ENCODE assay signal across 27 cellular contexts in genomic region chr2:112451317-112451716, GRCh38.
"Had no signal": no experiment of that assay in that cellular context is flagged by ENCODE, and none has a peak within 500 bp of the region (broad histone marks: within the 10 kb centered on the region; RNA-seq: fewer than 3 reads in every experiment).

No MANE protein-coding gene starts in this region.

- H3K36me3 ChIP-seq: stomach, suprapubic skin, thoracic aorta, thyroid gland, tibial artery, tibial nerve, transverse colon, upper lobe of left lung, upper lobe of right lung, uterus, vagina had no signal

- FAIRE-seq: urothelium cell line had no signal

- DNase-seq: stimulated activated CD4-positive, alpha-beta T cell treated with anti-CD3 and anti-CD28 coated beads, Interleukin-2, amount 100 ng/mL, for 48 hours; stimulated activated CD4-positive, alpha-beta T cell treated with anti-CD3 and anti-CD28 coated beads, Interleukin-4, amount 100 ng/mL, for 1 hour; stimulated activated CD4-positive, alpha-beta T cell treated with anti-CD3 and anti-CD28 coated beads, Interleukin-4, amount 100 ng/mL, for 24 hours; stimulated activated CD4-positive, alpha-beta T cell treated with anti-CD3 and anti-CD28 coated beads, Interleukin-4, amount 100 ng/mL, for 4 hours; stimulated activated CD8-positive, alpha-beta memory T cell treated with anti-CD3 and anti-CD28 coated beads, Interleukin-4, amount 100 ng/mL, for 48 hours; stimulated activated naive B cell treated with anti-CD40 and anti-IgM and Interleukin-4, amounts not matched to agents 10 μg/mL and 1 μg/mL and 100 μg/mL, for 72 hours; stimulated activated naive CD4-positive, alpha-beta T cell; stimulated activated naive CD4-positive, alpha-beta T cell treated with Interleukin-2 at 50 U/mL for 16 hours; stimulated activated naive CD8-positive, alpha-beta T cell treated with anti-CD3 and anti-CD28 coated beads, Interleukin-15, amount 100 ng/mL, for 72 hours; stimulated activated naive CD8-positive, alpha-beta T cell treated with anti-CD3 and anti-CD28 coated beads, Interleukin-15, Interleukin-2, amounts not matched to agents 100 U/mL and 50 U/mL, for 24 hours; stomach; substantia nigra; testis; thyroid gland; tibial artery; transverse colon; trophoblast cell; upper lobe of left lung; upper lobe of right lung; uterus had no signal

- ATAC-seq: stimulated activated effector memory CD8-positive, alpha-beta T cell treated with anti-CD3 and anti-CD28 coated beads, Interleukin-12 subunit alpha, Interleukin-12 subunit beta, amount 100 ng/mL, for 72 hours; stimulated activated memory B cell treated with anti-CD40 and anti-IgM and Interleukin-4, amounts not matched to agents 10 μg/mL and 1 μg/mL and 100 μg/mL, for 72 hours; stimulated activated naive B cell treated with anti-CD40 and anti-IgM and Interleukin-4, amounts not matched to agents 10 μg/mL and 1 μg/mL and 100 μg/mL, for 72 hours; stimulated activated naive CD8-positive, alpha-beta T cell treated with anti-CD3 and anti-CD28 coated beads, Interleukin-15, amount 100 ng/mL, for 72 hours; stimulated activated naive CD8-positive, alpha-beta T cell treated with anti-CD3 and anti-CD28 coated beads, Interleukin-15, Interleukin-2, amounts not matched to agents 100 U/mL and 50 U/mL, for 24 hours; upper lobe of right lung had no signal

- H3K27ac ChIP-seq: stomach, suprapubic skin, testis, thoracic aorta, thyroid gland, tibial artery, tibial nerve, transverse colon, upper lobe of left lung, upper lobe of right lung, uterus, vagina had no signal

- H3K4me3 ChIP-seq: stomach, suprapubic skin, testis, thoracic aorta, thyroid gland, tibial artery, tibial nerve, transverse colon, upper lobe of left lung, upper lobe of right lung, uterus, vagina had no signal

- H3K4me1 ChIP-seq: stomach, suprapubic skin, testis, thyroid gland, tibial artery, tibial nerve, transverse colon, upper lobe of left lung, upper lobe of right lung, uterus, vagina had no signal

- H3K27me3 ChIP-seq: stomach, suprapubic skin, testis, thyroid gland, tibial artery, tibial nerve, transverse colon, upper lobe of left lung, upper lobe of right lung, uterus, vagina had no signal

- H3K9me3 ChIP-seq: suprapubic skin, testis, thyroid gland, transverse colon, upper lobe of right lung, uterus, vagina had no signal
